Comparison of ENCODE assay signal across 20 cellular contexts in the genomic region with DNA sequence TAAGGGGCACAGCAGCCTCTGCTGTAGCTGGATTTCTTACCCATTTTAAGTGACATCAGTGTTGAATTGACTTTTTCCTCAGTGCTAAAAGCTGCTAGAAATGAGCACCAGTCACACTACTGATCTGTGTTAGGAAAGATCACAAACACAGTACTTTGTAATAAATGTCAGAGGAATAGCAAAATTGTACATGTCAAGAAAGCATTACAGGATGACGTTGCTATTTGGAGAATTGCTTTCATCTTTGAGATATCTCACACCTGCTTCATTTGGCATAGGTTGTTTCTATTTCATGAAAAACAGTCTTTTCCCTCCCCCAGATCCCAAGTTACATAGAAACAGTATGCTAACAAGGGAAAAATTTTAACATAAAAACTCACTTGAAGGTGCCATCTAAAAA.
A peak's percentile ranks its signal among the peaks of the same experiment; 100 is the strongest.
DNase-seq lines count a peak whose midpoint lies in the region; ATAC-seq and TF ChIP-seq lines count a peak whose summit lies in the region.
"Had no signal": no experiment of that assay in that cellular context is flagged by ENCODE, and none has a peak within 500 bp of the region (broad histone marks: within the 10 kb centered on the region; RNA-seq: fewer than 3 reads in every experiment).

No MANE protein-coding gene starts in this region.

- no peak overlapping the region for H3K23ac ChIP-seq in mesenchymal stem cell (ENCODE audit: low read length in 2 of 2)

- H3K9ac ChIP-seq in DND-41 (ENCODE audit: low read depth, low read length) (no peak overlapping the region), mesenchymal stem cell (ENCODE audit: low read length) (peak overlapping the region; percentile 25)

- WGBS in mesenchymal stem cell, result 100% methylated on average over 1 of the region's 1 CpG

- H3K4me3 ChIP-seq in CD4-positive, CD25-positive, alpha-beta regulatory T cell (ENCODE audit: low read depth, low read length), result peak overlapping the region; percentile 52
- no peak overlapping the region for H3K4me3 ChIP-seq in DND-41 (ENCODE audit: low read depth in 1 of 2, low read length in 2 of 2)
- no peak overlapping the region for H3K4me3 ChIP-seq in mesenchymal stem cell (ENCODE audit: insufficient read depth in 1 of 2, low read depth in 1 of 2, low read length in 2 of 2)
- H3K4me3 ChIP-seq: prostate gland, tibial nerve had no signal

- no peak overlapping the region for H2BK5ac ChIP-seq in mesenchymal stem cell (ENCODE audit: low read depth, low read length, poor library complexity, severe bottlenecking)

- H4K91ac ChIP-seq in mesenchymal stem cell (ENCODE audit: low read length), result no peak overlapping the region

- no peaks in the 10 kb centered on the region for H3K27me3 Mint-ChIP-seq in CD4-positive, CD25-positive, alpha-beta regulatory T cell
- H3K27me3 Mint-ChIP-seq in activated CD4-positive, alpha-beta memory T cell treated with anti-CD3 and anti-CD28 coated beads, Interleukin-2, amount 10 ng/mL, durations not matched to agents 7 days and 5 days, result no peaks in the 10 kb centered on the region
- no peaks in the 10 kb centered on the region for H3K27me3 Mint-ChIP-seq in stimulated activated naive B cell treated with anti-CD40 and anti-IgM and Interleukin-4, amounts not matched to agents 10 μg/mL and 1 μg/mL and 100 μg/mL, for 72 hours

- H2BK120ac ChIP-seq in mesenchymal stem cell (ENCODE audit: low read depth, low read length), result no peak overlapping the region

- H3K9me3 ChIP-seq in CD4-positive, CD25-positive, alpha-beta regulatory T cell (ENCODE audit: control insufficient read depth in 2 of 2, low read length in 2 of 2), result no peaks in the 10 kb centered on the region
- H3K9me3 ChIP-seq in DND-41 (ENCODE audit: insufficient read depth, low read length, severe bottlenecking), result no peaks in the 10 kb centered on the region
- no peaks in the 10 kb centered on the region for H3K9me3 ChIP-seq in mesenchymal stem cell (ENCODE audit: control insufficient read depth, low read length)
- H3K9me3 ChIP-seq: gastrocnemius medialis, prostate gland, tibial nerve had no signal

- H3K27ac ChIP-seq in CD4-positive, CD25-positive, alpha-beta regulatory T cell (ENCODE audit: insufficient read depth, low read length, poor library complexity, severe bottlenecking), result peak overlapping the region; percentile 66
- H3K27ac ChIP-seq in DND-41 (ENCODE audit: low read length) (no peak overlapping the region), mesenchymal stem cell (ENCODE audit: low read length, poor library complexity, severe bottlenecking) (no peak overlapping the region)
- H3K27ac ChIP-seq: gastrocnemius medialis, HL-60, prostate gland had no signal

- H3K9me3 Mint-ChIP-seq in CD4-positive, CD25-positive, alpha-beta regulatory T cell, result peaks cover 0 to 3% (median 0%) of the 10 kb centered on the region in 7 donors
- H3K9me3 Mint-ChIP-seq in activated CD4-positive, alpha-beta memory T cell treated with anti-CD3 and anti-CD28 coated beads, Interleukin-2, amount 10 ng/mL, durations not matched to agents 7 days and 5 days, result no peaks in the 10 kb centered on the region
- H3K9me3 Mint-ChIP-seq in stimulated activated naive B cell treated with anti-CD40 and anti-IgM and Interleukin-4, amounts not matched to agents 10 μg/mL and 1 μg/mL and 100 μg/mL, for 72 hours, result no peaks in the 10 kb centered on the region

- peaks cover 28 to 58% (median 41%) of the 10 kb centered on the region in 4 donors for H3K4me1 Mint-ChIP-seq in CD4-positive, CD25-positive, alpha-beta regulatory T cell
- H3K4me1 Mint-ChIP-seq in activated CD4-positive, alpha-beta memory T cell treated with anti-CD3 and anti-CD28 coated beads, Interleukin-2, amount 10 ng/mL, durations not matched to agents 7 days and 5 days, result peaks cover 53% of the 10 kb centered on the region
- peaks cover 21 to 32% of the 10 kb centered on the region in 2 donors for H3K4me1 Mint-ChIP-seq in stimulated activated naive B cell treated with anti-CD40 and anti-IgM and Interleukin-4, amounts not matched to agents 10 μg/mL and 1 μg/mL and 100 μg/mL, for 72 hours

- H3K79me1 ChIP-seq in mesenchymal stem cell (replicated peaks; ENCODE audit: low read length, poor library complexity, severe bottlenecking), result peaks cover 13% of the 10 kb centered on the region

- peak in 2 of 3 donors; percentile 46 to 73 for DNase-seq in CD4-positive, CD25-positive, alpha-beta regulatory T cell
- no peak for DNase-seq in DND-41
- DNase-seq in activated CD4-positive, alpha-beta memory T cell treated with anti-CD3 and anti-CD28 coated beads, Interleukin-2, amount 10 ng/mL, durations not matched to agents 7 days and 5 days, result no peak
- no peak for DNase-seq in mesenchymal stem cell
- no peak for DNase-seq in NCI-H187 treated with DMSO at 0.1 percent for 48 hours (lab: John Stamatoyannopoulos, UW)
- no peak for DNase-seq in stimulated activated naive B cell treated with anti-CD40 and anti-IgM and Interleukin-4, amounts not matched to agents 10 μg/mL and 1 μg/mL and 100 μg/mL, for 72 hours
- no peak for DNase-seq in NCI-H774 (lab: John Stamatoyannopoulos, UW)
- DNase-seq: activated CD4-positive, alpha-beta T cell treated with anti-CD3 and anti-CD28 coated beads, Interleukin-2, amount 50 U/mL, for 48 hours; activated effector memory CD4-positive, alpha-beta T cell treated with Interleukin-2 at 50 U/mL for 16 hours; DMS 273 treated with DMSO at 0.1 percent for 48 hours; gastrocnemius medialis; KBM-7; left ventricle myocardium superior; NCI-H1105 treated with DMSO at 0.1 percent for 48 hours; NCI-H2171 treated with DMSO at 0.1 percent for 48 hours; NCI-H748 treated with DMSO at 0.1 percent for 48 hours had no signal

- no peaks in the 10 kb centered on the region for H3K36me3 ChIP-seq in CD4-positive, CD25-positive, alpha-beta regulatory T cell (ENCODE audit: control insufficient read depth, insufficient read depth, low read length)
- H3K36me3 ChIP-seq in DND-41 (ENCODE audit: insufficient read depth, low read length) (no peaks in the 10 kb centered on the region), mesenchymal stem cell (ENCODE audit: control insufficient read depth in 1 of 2, insufficient read depth in 2 of 2, low read depth in 1 of 2, low read length in 2 of 2) (no peaks in the 10 kb centered on the region)
- H3K36me3 ChIP-seq: gastrocnemius medialis, prostate gland, tibial nerve had no signal

- H2BK12ac ChIP-seq in mesenchymal stem cell (ENCODE audit: low read length in 2 of 2), result no peak overlapping the region

- H3K14ac ChIP-seq in mesenchymal stem cell (ENCODE audit: low read length in 2 of 2), result no peak overlapping the region

- H3K27me3 ChIP-seq in CD4-positive, CD25-positive, alpha-beta regulatory T cell (ENCODE audit: control insufficient read depth, insufficient read depth, low read length), result no peaks in the 10 kb centered on the region
- H3K27me3 ChIP-seq in DND-41 (ENCODE audit: insufficient read depth, low read length, poor library complexity) (no peaks in the 10 kb centered on the region), mesenchymal stem cell (ENCODE audit: control insufficient read depth in 1 of 2, insufficient read depth in 1 of 2, low read length in 2 of 2) (no peaks in the 10 kb centered on the region)
- H3K27me3 ChIP-seq: gastrocnemius medialis, tibial nerve had no signal

- no peak for TF ChIP-seq CTCF in DND-41 (IDR thresholded peaks at IDR 0.05; ENCODE audit: borderline replicate concordance, extremely low read depth, low read length, poor library complexity, severe bottlenecking)

- no peak overlapping the region for H4K8ac ChIP-seq in mesenchymal stem cell (ENCODE audit: low read length)

- no peak for ATAC-seq in CD4-positive, CD25-positive, alpha-beta regulatory T cell (ENCODE audit: low read depth in 2 of 2)
- peak; percentile 48; the same call in 2 of the 3 replicates for ATAC-seq in DND-41 (ENCODE audit: insufficient read depth, low read depth)
- no peak for ATAC-seq in GM21381 (IDR thresholded peaks at IDR 0.05; ENCODE audit: unreplicated experiment)
- ATAC-seq in stimulated activated naive B cell treated with anti-CD40 and anti-IgM and Interleukin-4, amounts not matched to agents 10 μg/mL and 1 μg/mL and 100 μg/mL, for 72 hours (replicated peaks), result no peak
- ATAC-seq: gastrocnemius medialis had no signal

- no peak overlapping the region for H3K18ac ChIP-seq in mesenchymal stem cell (ENCODE audit: low read depth in 1 of 2, low read length in 2 of 2)

- peaks cover 10% of the 10 kb centered on the region for H3K36me3 Mint-ChIP-seq in CD4-positive, CD25-positive, alpha-beta regulatory T cell
- peaks cover 8% of the 10 kb centered on the region for H3K36me3 Mint-ChIP-seq in activated CD4-positive, alpha-beta memory T cell treated with anti-CD3 and anti-CD28 coated beads, Interleukin-2, amount 10 ng/mL, durations not matched to agents 7 days and 5 days (ENCODE audit: low read depth)
- peaks cover 0 to 4% of the 10 kb centered on the region in 2 donors for H3K36me3 Mint-ChIP-seq in stimulated activated naive B cell treated with anti-CD40 and anti-IgM and Interleukin-4, amounts not matched to agents 10 μg/mL and 1 μg/mL and 100 μg/mL, for 72 hours

- CTCF ChIA-PET in activated CD4-positive, alpha-beta memory T cell treated with anti-CD3 and anti-CD28 coated beads, Interleukin-2, amount 10 ng/mL, durations not matched to agents 7 days and 5 days (lab: Charles Lee), result interaction anchor here (1.2 to 2.6 kb wide), 2 partner anchors 22 to 80 kb away, joined by 4 to 12 read pairs; no protein-coding TSS in a partner anchor

- peak overlapping the region in 3 of 4 donors; percentile 4 to 67 (median 49) for H3K4me3 Mint-ChIP-seq in CD4-positive, CD25-positive, alpha-beta regulatory T cell
- no peak overlapping the region for H3K4me3 Mint-ChIP-seq in activated CD4-positive, alpha-beta memory T cell treated with anti-CD3 and anti-CD28 coated beads, Interleukin-2, amount 10 ng/mL, durations not matched to agents 7 days and 5 days
- no peak overlapping the region for H3K4me3 Mint-ChIP-seq in stimulated activated naive B cell treated with anti-CD40 and anti-IgM and Interleukin-4, amounts not matched to agents 10 μg/mL and 1 μg/mL and 100 μg/mL, for 72 hours

- peaks cover 66% of the 10 kb centered on the region for H3K4me1 ChIP-seq in CD4-positive, CD25-positive, alpha-beta regulatory T cell (ENCODE audit: control insufficient read depth, insufficient read depth, low read length, poor library complexity, severe bottlenecking)
- H3K4me1 ChIP-seq in DND-41 (ENCODE audit: insufficient read depth, low read length) (peaks cover 20% of the 10 kb centered on the region), mesenchymal stem cell (ENCODE audit: control insufficient read depth, insufficient read depth, low read depth, low read length) (peaks cover 8% of the 10 kb centered on the region)
- H3K4me1 ChIP-seq: prostate gland had no signal

- H3K27ac Mint-ChIP-seq in CD4-positive, CD25-positive, alpha-beta regulatory T cell, result peak overlapping the region in 2 of 3 donors; percentile 76 to 97
- peak overlapping the region; percentile 41 for H3K27ac Mint-ChIP-seq in activated CD4-positive, alpha-beta memory T cell treated with anti-CD3 and anti-CD28 coated beads, Interleukin-2, amount 10 ng/mL, durations not matched to agents 7 days and 5 days
- no peak overlapping the region for H3K27ac Mint-ChIP-seq in stimulated activated naive B cell treated with anti-CD40 and anti-IgM and Interleukin-4, amounts not matched to agents 10 μg/mL and 1 μg/mL and 100 μg/mL, for 72 hours

- no peaks in the 10 kb centered on the region for H4K20me1 ChIP-seq in DND-41 (ENCODE audit: insufficient read depth, low read length)

- H3K79me2 ChIP-seq in DND-41 (ENCODE audit: insufficient read depth, low read length), result no peaks in the 10 kb centered on the region

- POLR2A ChIA-PET in activated CD4-positive, alpha-beta memory T cell treated with anti-CD3 and anti-CD28 coated beads, Interleukin-2, amount 10 ng/mL, durations not matched to agents 7 days and 5 days (lab: Charles Lee), result interaction anchor here (1.7 to 2.1 kb wide), 3 partner anchors 20 to 95 kb away, joined by 5 to 12 read pairs (median 6); no protein-coding TSS in a partner anchor

- no peak overlapping the region for H3K4ac ChIP-seq in mesenchymal stem cell (ENCODE audit: low read depth in 1 of 2, low read length in 2 of 2)

- H2BK15ac ChIP-seq in mesenchymal stem cell (ENCODE audit: low read depth, poor library complexity, severe bottlenecking), result no peak overlapping the region

- no peak overlapping the region for H2AFZ ChIP-seq in DND-41 (ENCODE audit: low read depth, low read length)
- no peak overlapping the region for H2AFZ ChIP-seq in mesenchymal stem cell (ENCODE audit: low read depth, low read length)

- no peak overlapping the region for H3K4me2 ChIP-seq in DND-41 (ENCODE audit: insufficient read depth, low read length)
- H3K4me2 ChIP-seq in mesenchymal stem cell (ENCODE audit: low read length, poor library complexity, severe bottlenecking), result no peak overlapping the region

- H2AK5ac ChIP-seq in mesenchymal stem cell (ENCODE audit: low read length, severe bottlenecking), result no peak overlapping the region

Comparison
In these comparisons a context has a peak if more than half of its experiments do, and no peak if none do; other contexts are left out.
1. DNase-seq: peak in CD4-positive, CD25-positive, alpha-beta regulatory T cell (2 of 3); none in DND-41 (single experiment), activated CD4-positive, alpha-beta memory T cell treated with anti-CD3 and anti-CD28 coated beads, Interleukin-2, amount 10 ng/mL, durations not matched to agents 7 days and 5 days (single experiment), mesenchymal stem cell (single experiment), NCI-H187 treated with DMSO at 0.1 percent for 48 hours (single experiment), stimulated activated naive B cell treated with anti-CD40 and anti-IgM and Interleukin-4, amounts not matched to agents 10 μg/mL and 1 μg/mL and 100 μg/mL, for 72 hours (single experiment) and NCI-H774 (single experiment).
2. H3K4me3 Mint-ChIP-seq: peak in CD4-positive, CD25-positive, alpha-beta regulatory T cell (3 of 4); none in activated CD4-positive, alpha-beta memory T cell treated with anti-CD3 and anti-CD28 coated beads, Interleukin-2, amount 10 ng/mL, durations not matched to agents 7 days and 5 days (single experiment) and stimulated activated naive B cell treated with anti-CD40 and anti-IgM and Interleukin-4, amounts not matched to agents 10 μg/mL and 1 μg/mL and 100 μg/mL, for 72 hours (0 of 2).